In genomic region chrX:138745215-138745614, GRCh38 we compare ENCODE assay signal across 10 cellular contexts. TPM values are rescaled to one million over a fixed set of nuclear protein-coding genes. Genes with fewer than 3 reads are reported as not detected.
DNase-seq lines count a peak whose midpoint lies in the region; ATAC-seq and TF ChIP-seq lines count a peak whose summit lies in the region.
"Had no signal": no experiment of that assay in that cellular context is flagged by ENCODE, and none has a peak within 500 bp of the region (broad histone marks: within the 10 kb centered on the region; RNA-seq: fewer than 3 reads in every experiment).

No MANE protein-coding gene starts in this region.

- H3K27ac Mint-ChIP-seq in activated naive CD8-positive, alpha-beta T cell treated with anti-CD3 and anti-CD28 coated beads for 36 hours: no peak overlapping the region
- H3K27ac Mint-ChIP-seq: natural killer cell treated with Interleukin-12 subunit alpha and Interleukin-12 subunit beta and Interleukin-15 and Interleukin-18, amount 100 ng/mL, for 72 hours; T-helper 1 cell treated with Interleukin-12 subunit alpha and Interleukin-12 subunit beta and Interleukin-4 antibody, amounts not matched to agents 30 μg/mL and 1 μg/mL, for 36 hours had no signal

- peak; percentile 64 for ATAC-seq in GM18499 (IDR thresholded peaks at IDR 0.05; ENCODE audit: insufficient read depth, unreplicated experiment)
- ATAC-seq in HG03066 (IDR thresholded peaks at IDR 0.05; ENCODE audit: low read depth, unreplicated experiment): peak; percentile 72
- ATAC-seq in omental fat pad (ENCODE audit: low FRiP score): peak; percentile 57

- DNase-seq in CMK (ENCODE audit: low read depth) (peak; percentile 38), RKO (ENCODE audit: low spot score) (peak; percentile 51), fibroblast of gingiva (ENCODE audit: low read depth) (peak; percentile 33), omental fat pad (ENCODE audit: low spot score) (no peak), NCI-H226 (no peak)
- DNase-seq in activated naive CD8-positive, alpha-beta T cell treated with anti-CD3 and anti-CD28 coated beads for 36 hours: no peak

- TF ChIP-seq CTCF in omental fat pad (IDR thresholded peaks at IDR 0.05): peak in 1 of 3 donors; percentile 39

- H3K9me3 Mint-ChIP-seq in activated naive CD8-positive, alpha-beta T cell treated with anti-CD3 and anti-CD28 coated beads for 36 hours: no peaks in the 10 kb centered on the region
- H3K9me3 Mint-ChIP-seq: natural killer cell treated with Interleukin-12 subunit alpha and Interleukin-12 subunit beta and Interleukin-15 and Interleukin-18, amount 100 ng/mL, for 72 hours; T-helper 1 cell treated with Interleukin-12 subunit alpha and Interleukin-12 subunit beta and Interleukin-4 antibody, amounts not matched to agents 30 μg/mL and 1 μg/mL, for 36 hours had no signal

- H3K4me3 Mint-ChIP-seq in activated naive CD8-positive, alpha-beta T cell treated with anti-CD3 and anti-CD28 coated beads for 36 hours: no peak overlapping the region
- H3K4me3 Mint-ChIP-seq: natural killer cell treated with Interleukin-12 subunit alpha and Interleukin-12 subunit beta and Interleukin-15 and Interleukin-18, amount 100 ng/mL, for 72 hours; T-helper 1 cell treated with Interleukin-12 subunit alpha and Interleukin-12 subunit beta and Interleukin-4 antibody, amounts not matched to agents 30 μg/mL and 1 μg/mL, for 36 hours had no signal

- no peaks in the 10 kb centered on the region for H3K27me3 Mint-ChIP-seq in activated naive CD8-positive, alpha-beta T cell treated with anti-CD3 and anti-CD28 coated beads for 36 hours

- no peaks in the 10 kb centered on the region for H3K4me1 Mint-ChIP-seq in activated naive CD8-positive, alpha-beta T cell treated with anti-CD3 and anti-CD28 coated beads for 36 hours

- H3K36me3 Mint-ChIP-seq in activated naive CD8-positive, alpha-beta T cell treated with anti-CD3 and anti-CD28 coated beads for 36 hours: no peaks in the 10 kb centered on the region
- H3K36me3 Mint-ChIP-seq: natural killer cell treated with Interleukin-12 subunit alpha and Interleukin-12 subunit beta and Interleukin-15 and Interleukin-18, amount 100 ng/mL, for 72 hours had no signal

RNA-seq across cellular contexts. Expression of gene FGF13, which starts 33.7 kb away (rescaled TPM):
- 10 to 100 TPM in 3 of 4 donors, 1 to 10 TPM in 1; 7.9 to 14.6 (median 11.1) TPM for total RNA-seq in omental fat pad
- total RNA-seq in activated naive CD8-positive, alpha-beta T cell treated with anti-CD3 and anti-CD28 coated beads for 36 hours: not detected
- total RNA-seq: natural killer cell treated with Interleukin-12 subunit alpha and Interleukin-12 subunit beta and Interleukin-15 and Interleukin-18, amount 100 ng/mL, for 72 hours had no signal

Comparison
In these comparisons a context has a peak if more than half of its experiments do, and no peak if none do; other contexts are left out.
1. DNase-seq: peak in CMK (single experiment), RKO (single experiment) and fibroblast of gingiva (single experiment); none in omental fat pad (single experiment), NCI-H226 (single experiment) and activated naive CD8-positive, alpha-beta T cell treated with anti-CD3 and anti-CD28 coated beads for 36 hours (single experiment).
2. RNA of gene FGF13, which starts 33.7 kb away (total RNA-seq): 7.9 to 14.6 TPM in omental fat pad; not detected in activated naive CD8-positive, alpha-beta T cell treated with anti-CD3 and anti-CD28 coated beads for 36 hours; every median in the first group is over 4 times any median in the second.
3. Peak in every context shown above with its lines, with median percentiles within 50 percentile points of each other: ATAC-seq.